26 cellular contexts compared by ENCODE assay signal in the genomic region with DNA sequence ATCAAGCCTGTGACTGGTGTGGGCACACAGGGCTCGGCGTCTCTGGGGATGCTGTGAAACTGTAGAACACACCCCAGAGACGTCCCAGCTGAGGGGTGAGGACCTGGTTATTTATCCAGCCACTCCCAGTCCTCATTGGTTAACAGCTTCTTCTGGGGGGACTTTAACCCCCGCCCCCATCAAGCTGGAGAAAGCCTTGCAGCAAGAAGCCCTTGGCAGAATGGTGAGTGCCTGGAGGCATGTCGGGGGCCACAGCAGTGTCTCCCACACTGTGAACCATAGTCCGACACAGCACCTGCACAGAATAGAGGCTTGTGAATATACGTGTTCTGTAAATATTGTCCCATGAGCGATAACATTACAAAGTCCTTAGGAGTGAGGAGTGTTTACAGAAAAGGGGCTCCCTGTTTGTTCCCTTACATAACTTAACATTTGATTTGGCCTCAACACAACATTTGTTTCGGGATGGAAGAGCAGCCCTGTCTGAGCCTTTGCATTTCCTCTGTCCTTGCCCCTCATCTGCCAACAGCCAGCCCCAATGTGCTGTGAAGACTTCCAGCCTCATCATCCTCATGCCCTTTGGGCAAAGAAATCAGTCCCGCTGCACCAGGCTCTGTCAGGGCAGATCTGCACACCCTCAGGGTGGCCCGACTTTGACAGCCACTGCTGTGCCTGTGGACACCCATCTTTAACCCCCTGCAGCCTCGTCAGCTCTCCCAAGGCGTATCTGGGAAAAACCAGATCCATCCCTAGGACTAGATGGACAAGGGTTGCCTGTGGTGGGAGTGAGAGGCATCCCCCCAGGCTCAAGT. TPM values are rescaled to one million over a fixed set of nuclear protein-coding genes. Genes with fewer than 3 reads are reported as not detected.
DNase-seq lines count a peak whose midpoint lies in the region; ATAC-seq and TF ChIP-seq lines count a peak whose summit lies in the region.
"Had no signal": no experiment of that assay in that cellular context is flagged by ENCODE, and none has a peak within 500 bp of the region (broad histone marks: within the 10 kb centered on the region; RNA-seq: fewer than 3 reads in every experiment).

No MANE protein-coding gene starts in this region.

- H3K27me3 ChIP-seq in CD4-positive, CD25-positive, alpha-beta regulatory T cell (ENCODE audit: control insufficient read depth, insufficient read depth, low read length): peaks cover 28% of the 10 kb centered on the region
- no peaks in the 10 kb centered on the region for H3K27me3 ChIP-seq in mucosa of rectum (ENCODE audit: control insufficient read depth in 2 of 2, insufficient read depth in 2 of 2, low read length in 2 of 2)
- H3K27me3 ChIP-seq: BLaER1, SJSA1 had no signal

- H3K4me3 ChIP-seq in CD4-positive, CD25-positive, alpha-beta regulatory T cell (ENCODE audit: low read depth, low read length): no peak overlapping the region
- no peak overlapping the region for H3K4me3 ChIP-seq in mucosa of rectum (ENCODE audit: low read length in 2 of 2)
- H3K4me3 ChIP-seq: BLaER1, lung, SJSA1, smooth muscle cell had no signal

- no peaks in the 10 kb centered on the region for H3K9me3 ChIP-seq in CD4-positive, CD25-positive, alpha-beta regulatory T cell (ENCODE audit: control insufficient read depth in 2 of 2, low read length in 2 of 2)
- no peaks in the 10 kb centered on the region for H3K9me3 ChIP-seq in mucosa of rectum (ENCODE audit: control insufficient read depth in 2 of 2, low read length in 2 of 2)
- H3K9me3 ChIP-seq: BLaER1, SJSA1 had no signal

- peaks cover 17% of the 10 kb centered on the region for H3K4me1 ChIP-seq in CD4-positive, CD25-positive, alpha-beta regulatory T cell (ENCODE audit: control insufficient read depth, insufficient read depth, low read length, poor library complexity, severe bottlenecking)
- peaks cover 27 to 39% of the 10 kb centered on the region in 2 donors for H3K4me1 ChIP-seq in mucosa of rectum (ENCODE audit: control insufficient read depth in 2 of 2, insufficient read depth in 2 of 2, low read length in 2 of 2)

- peak overlapping the region in 1 of 2 donors; percentile 16 for H3K9ac ChIP-seq in mucosa of rectum (ENCODE audit: low read depth in 1 of 2, low read length in 2 of 2)
- H3K9ac ChIP-seq: BLaER1 had no signal

- no peak overlapping the region for H3K27ac ChIP-seq in CD4-positive, CD25-positive, alpha-beta regulatory T cell (ENCODE audit: insufficient read depth, low read length, poor library complexity, severe bottlenecking)
- H3K27ac ChIP-seq in mucosa of rectum (ENCODE audit: low read depth in 2 of 2, low read length in 2 of 2): peak overlapping the region; percentile 32 to 39
- H3K27ac ChIP-seq: BLaER1, SJSA1 had no signal

- H3K9me3 Mint-ChIP-seq in CD4-positive, CD25-positive, alpha-beta regulatory T cell: peaks cover 0 to 6% (median 0%) of the 10 kb centered on the region in 7 donors
- H3K9me3 Mint-ChIP-seq in brain: peaks cover 5 to 17% (median 14%) of the 10 kb centered on the region in 5 experiments
- H3K9me3 Mint-ChIP-seq: activated naive CD8-positive, alpha-beta T cell treated with anti-CD3 and anti-CD28 coated beads for 36 hours; stimulated activated effector memory CD8-positive, alpha-beta T cell treated with anti-CD3 and anti-CD28 coated beads, Interleukin-12 subunit alpha, Interleukin-12 subunit beta, amount 100 ng/mL, for 72 hours had no signal

- peak overlapping the region in 3 of 4 donors; percentile 64 to 89 (median 76) for H3K4me3 Mint-ChIP-seq in CD4-positive, CD25-positive, alpha-beta regulatory T cell
- H3K4me3 Mint-ChIP-seq in brain: peak overlapping the region in 3 of 5 experiments; percentile 12 to 85 (median 58)
- H3K4me3 Mint-ChIP-seq: activated naive CD8-positive, alpha-beta T cell treated with anti-CD3 and anti-CD28 coated beads for 36 hours had no signal

- no peaks in the 10 kb centered on the region for H3K36me3 ChIP-seq in CD4-positive, CD25-positive, alpha-beta regulatory T cell (ENCODE audit: control insufficient read depth, insufficient read depth, low read length)
- H3K36me3 ChIP-seq in mucosa of rectum (ENCODE audit: control insufficient read depth in 2 of 2, insufficient read depth in 2 of 2, low read length in 2 of 2): peaks cover 0 to 5% of the 10 kb centered on the region in 2 donors

- H3K36me3 Mint-ChIP-seq in CD4-positive, CD25-positive, alpha-beta regulatory T cell: no peaks in the 10 kb centered on the region
- H3K36me3 Mint-ChIP-seq in brain: peaks cover 8% of the 10 kb centered on the region
- H3K36me3 Mint-ChIP-seq: activated naive CD8-positive, alpha-beta T cell treated with anti-CD3 and anti-CD28 coated beads for 36 hours had no signal

- no peak for ATAC-seq in CD4-positive, CD25-positive, alpha-beta regulatory T cell (ENCODE audit: low read depth in 2 of 2)
- ATAC-seq in GM21515 (IDR thresholded peaks at IDR 0.05; ENCODE audit: unreplicated experiment): no peak
- ATAC-seq in HG03280 (IDR thresholded peaks at IDR 0.05; ENCODE audit: unreplicated experiment): no peak
- no peak for ATAC-seq in HG02885 (IDR thresholded peaks at IDR 0.05; ENCODE audit: poor library complexity, unreplicated experiment)
- ATAC-seq: activated CD4-positive, alpha-beta T cell treated with anti-CD3 and anti-CD28 coated beads for 36 hours; stimulated activated effector memory CD8-positive, alpha-beta T cell treated with anti-CD3 and anti-CD28 coated beads, Interleukin-12 subunit alpha, Interleukin-12 subunit beta, amount 100 ng/mL, for 72 hours had no signal

- peaks cover 0 to 19% (median 13%) of the 10 kb centered on the region in 4 donors for H3K4me1 Mint-ChIP-seq in CD4-positive, CD25-positive, alpha-beta regulatory T cell
- H3K4me1 Mint-ChIP-seq in brain: peaks cover 24% of the 10 kb centered on the region

- DNase-seq in CD4-positive, CD25-positive, alpha-beta regulatory T cell: no peak
- peak; percentile 52 for DNase-seq in ELF-1 (ENCODE audit: low read depth, low spot score)
- DNase-seq: ACHN; activated CD4-positive, alpha-beta T cell treated with anti-CD3 and anti-CD28 coated beads for 36 hours; activated naive CD8-positive, alpha-beta T cell treated with anti-CD3 and anti-CD28 coated beads for 36 hours; KBM-7; kidney; MM.1S; NCI-H1417 treated with DMSO at 0.1 percent for 48 hours; NCI-H2171; NCI-H526; T-helper 1 cell had no signal

- H3K27me3 Mint-ChIP-seq in CD4-positive, CD25-positive, alpha-beta regulatory T cell: peaks cover 39% of the 10 kb centered on the region
- H3K27me3 Mint-ChIP-seq in brain: peaks cover 30% of the 10 kb centered on the region

- H3K27ac Mint-ChIP-seq in CD4-positive, CD25-positive, alpha-beta regulatory T cell: no peak overlapping the region
- H3K27ac Mint-ChIP-seq in brain: no peak overlapping the region
- H3K27ac Mint-ChIP-seq: activated CD4-positive, alpha-beta T cell treated with anti-CD3 and anti-CD28 coated beads for 36 hours; activated naive CD8-positive, alpha-beta T cell treated with anti-CD3 and anti-CD28 coated beads for 36 hours; stimulated activated effector memory CD8-positive, alpha-beta T cell treated with anti-CD3 and anti-CD28 coated beads, Interleukin-12 subunit alpha, Interleukin-12 subunit beta, amount 100 ng/mL, for 72 hours had no signal

- TF ChIP-seq CTCF in brain (conservative IDR thresholded peaks at IDR 0.05): no peak

RNA-seq across cellular contexts. Expression of gene RRBP1, which starts 2.2 kb away (rescaled TPM):
- total RNA-seq in CD4-positive, CD25-positive, alpha-beta regulatory T cell: 33.6 TPM
- polyA plus RNA-seq in CD4-positive, CD25-positive, alpha-beta regulatory T cell: 1 to 10 TPM in 2 of 4 donors, under 1 TPM in 2; 0.60 to 2.1 (median 1.4) TPM
- 33.7 TPM for polyA plus RNA-seq in brain (ENCODE audit: insufficient read depth, low read depth, low replicate concordance)

RNA-seq across cellular contexts. Expression of gene BANF2, which starts 15.5 kb away (rescaled TPM):
- not detected for total RNA-seq in CD4-positive, CD25-positive, alpha-beta regulatory T cell
- polyA plus RNA-seq in CD4-positive, CD25-positive, alpha-beta regulatory T cell: not detected
- polyA plus RNA-seq in brain (ENCODE audit: insufficient read depth, low read depth, low replicate concordance): not detected
- total RNA-seq: activated CD4-positive, alpha-beta T cell treated with anti-CD3 and anti-CD28 coated beads for 36 hours; activated naive CD8-positive, alpha-beta T cell treated with anti-CD3 and anti-CD28 coated beads for 36 hours; glomerular endothelial cell; kidney; lung; omental fat pad; renal cortical epithelial cell; SJSA1; smooth muscle cell; urinary bladder had no signal
- polyA plus RNA-seq: lung, smooth muscle cell, urinary bladder had no signal

Comparison
In these comparisons a context has a peak if more than half of its experiments do, and no peak if none do; other contexts are left out.
1. RNA of gene RRBP1, which starts 2.2 kb away (polyA plus RNA-seq): 33.7 TPM in brain (single experiment); 0.60 to 2.1 TPM in CD4-positive, CD25-positive, alpha-beta regulatory T cell; every median in the first group is over 10 times any median in the second.